ENCODE assay signal across 15 cellular contexts in genomic region chr6:29908710-29909109, GRCh38. TPM values are rescaled to one million over a fixed set of nuclear protein-coding genes. Genes with fewer than 3 reads are reported as not detected.
DNase-seq lines count a peak whose midpoint lies in the region; ATAC-seq and TF ChIP-seq lines count a peak whose summit lies in the region.
"Had no signal": no experiment of that assay in that cellular context is flagged by ENCODE, and none has a peak within 500 bp of the region (broad histone marks: within the 10 kb centered on the region; RNA-seq: fewer than 3 reads in every experiment).

No MANE protein-coding gene starts in this region.

- H3K9me3 Mint-ChIP-seq in naive thymus-derived CD8-positive, alpha-beta T cell, result no peaks in the 10 kb centered on the region
- no peaks in the 10 kb centered on the region for H3K9me3 Mint-ChIP-seq in activated T-cell treated with anti-CD3 and anti-CD28 coated beads, Interleukin-2, amount 50 U/mL, for 72 hours
- H3K9me3 Mint-ChIP-seq: CD8-positive, alpha-beta memory T cell; IgD-negative memory B cell had no signal

- H3K4me3 Mint-ChIP-seq in naive thymus-derived CD8-positive, alpha-beta T cell, result no peak overlapping the region
- no peak overlapping the region for H3K4me3 Mint-ChIP-seq in activated T-cell treated with anti-CD3 and anti-CD28 coated beads, Interleukin-2, amount 50 U/mL, for 72 hours
- H3K4me3 Mint-ChIP-seq: CD8-positive, alpha-beta memory T cell; IgD-negative memory B cell had no signal

- peaks cover 0 to 45% (median 0%) of the 10 kb centered on the region in 5 donors for H3K27me3 Mint-ChIP-seq in naive thymus-derived CD8-positive, alpha-beta T cell
- peaks cover 32% of the 10 kb centered on the region for H3K27me3 Mint-ChIP-seq in activated T-cell treated with anti-CD3 and anti-CD28 coated beads, Interleukin-2, amount 50 U/mL, for 72 hours (ENCODE audit: low read depth)

- DNase-seq in NCI-H446 (lab: John Stamatoyannopoulos, UW), result peak; percentile 19 to 74
- DNase-seq in fibroblast of pulmonary artery (ENCODE audit: low read depth), result peak; percentile 13
- no peak for DNase-seq in left lobe of liver (ENCODE audit: low spot score)
- peak; percentile 62 for DNase-seq in renal cortical epithelial cell (ENCODE audit: low read depth)
- no peak for DNase-seq in naive thymus-derived CD8-positive, alpha-beta T cell
- no peak for DNase-seq in activated T-cell treated with anti-CD3 and anti-CD28 coated beads, Interleukin-2, amount 50 U/mL, for 72 hours
- DNase-seq in activated CD4-positive, alpha-beta T cell treated with anti-CD3 and anti-CD28 coated beads for 48 hours, result no peak
- DNase-seq: CD8-positive, alpha-beta memory T cell; NCI-H1105; NCI-H1694; NCI-H2081 treated with DMSO at 0.1 percent for 48 hours; NCI-H510A treated with DMSO at 0.1 percent for 48 hours; OCI-M1 had no signal

- POLR2A ChIA-PET in naive thymus-derived CD8-positive, alpha-beta T cell (lab: Charles Lee), result no interaction called here

- peaks cover 0 to 2% (median 0%) of the 10 kb centered on the region in 4 donors for H3K4me1 Mint-ChIP-seq in naive thymus-derived CD8-positive, alpha-beta T cell
- peaks cover 20% of the 10 kb centered on the region for H3K4me1 Mint-ChIP-seq in activated T-cell treated with anti-CD3 and anti-CD28 coated beads, Interleukin-2, amount 50 U/mL, for 72 hours (ENCODE audit: low read depth)
- H3K4me1 Mint-ChIP-seq: CD8-positive, alpha-beta memory T cell had no signal

- H3K27ac Mint-ChIP-seq in naive thymus-derived CD8-positive, alpha-beta T cell, result no peak overlapping the region
- H3K27ac Mint-ChIP-seq in activated T-cell treated with anti-CD3 and anti-CD28 coated beads, Interleukin-2, amount 50 U/mL, for 72 hours, result no peak overlapping the region
- H3K27ac Mint-ChIP-seq: CD8-positive, alpha-beta memory T cell; IgD-negative memory B cell had no signal

- ATAC-seq in left lobe of liver, result peak; percentile 75
- no peak for ATAC-seq in naive thymus-derived CD8-positive, alpha-beta T cell
- no peak for ATAC-seq in activated T-cell treated with anti-CD3 and anti-CD28 coated beads, Interleukin-2, amount 50 U/mL, for 72 hours (replicated peaks in 1 of 2)

- no peak overlapping the region for H3K4me3 ChIP-seq in fibroblast of pulmonary artery (replicated peaks; ENCODE audit: low read depth, low read length)
- H3K4me3 ChIP-seq: SJSA1 had no signal

- no peak for TF ChIP-seq CTCF in fibroblast of pulmonary artery (IDR thresholded peaks at IDR 0.05; ENCODE audit: low read length, missing control alignments)

- peaks cover 0 to 8% (median 0%) of the 10 kb centered on the region in 3 donors for H3K36me3 Mint-ChIP-seq in naive thymus-derived CD8-positive, alpha-beta T cell
- no peaks in the 10 kb centered on the region for H3K36me3 Mint-ChIP-seq in activated T-cell treated with anti-CD3 and anti-CD28 coated beads, Interleukin-2, amount 50 U/mL, for 72 hours (ENCODE audit: insufficient read depth in 2 of 2)
- H3K36me3 Mint-ChIP-seq: IgD-negative memory B cell had no signal

RNA-seq across cellular contexts. Expression of gene HLA-A, which starts 33.6 kb away (rescaled TPM):
- total RNA-seq in left lobe of liver, result 125 TPM
- 611 and 802 TPM in 2 replicates for total RNA-seq in renal cortical epithelial cell
- 1,000 to 10,000 TPM; 2,087 to 2,115 TPM for total RNA-seq in naive thymus-derived CD8-positive, alpha-beta T cell
- 1,000 to 10,000 TPM; 2,084 to 4,021 (median 2,635) TPM for polyA plus RNA-seq in naive thymus-derived CD8-positive, alpha-beta T cell
- total RNA-seq in activated T-cell treated with anti-CD3 and anti-CD28 coated beads, Interleukin-2, amount 50 U/mL, for 72 hours, result 1,000 to 10,000 TPM; 1,261 to 1,795 TPM

Comparison
In these comparisons a context has a peak if more than half of its experiments do, and no peak if none do; other contexts are left out.
1. DNase-seq: peak in NCI-H446 (2 of 2), fibroblast of pulmonary artery (single experiment) and renal cortical epithelial cell (single experiment); none in left lobe of liver (single experiment), naive thymus-derived CD8-positive, alpha-beta T cell (0 of 10), activated T-cell treated with anti-CD3 and anti-CD28 coated beads, Interleukin-2, amount 50 U/mL, for 72 hours (0 of 2) and activated CD4-positive, alpha-beta T cell treated with anti-CD3 and anti-CD28 coated beads for 48 hours (single experiment).